In the genomic region with DNA sequence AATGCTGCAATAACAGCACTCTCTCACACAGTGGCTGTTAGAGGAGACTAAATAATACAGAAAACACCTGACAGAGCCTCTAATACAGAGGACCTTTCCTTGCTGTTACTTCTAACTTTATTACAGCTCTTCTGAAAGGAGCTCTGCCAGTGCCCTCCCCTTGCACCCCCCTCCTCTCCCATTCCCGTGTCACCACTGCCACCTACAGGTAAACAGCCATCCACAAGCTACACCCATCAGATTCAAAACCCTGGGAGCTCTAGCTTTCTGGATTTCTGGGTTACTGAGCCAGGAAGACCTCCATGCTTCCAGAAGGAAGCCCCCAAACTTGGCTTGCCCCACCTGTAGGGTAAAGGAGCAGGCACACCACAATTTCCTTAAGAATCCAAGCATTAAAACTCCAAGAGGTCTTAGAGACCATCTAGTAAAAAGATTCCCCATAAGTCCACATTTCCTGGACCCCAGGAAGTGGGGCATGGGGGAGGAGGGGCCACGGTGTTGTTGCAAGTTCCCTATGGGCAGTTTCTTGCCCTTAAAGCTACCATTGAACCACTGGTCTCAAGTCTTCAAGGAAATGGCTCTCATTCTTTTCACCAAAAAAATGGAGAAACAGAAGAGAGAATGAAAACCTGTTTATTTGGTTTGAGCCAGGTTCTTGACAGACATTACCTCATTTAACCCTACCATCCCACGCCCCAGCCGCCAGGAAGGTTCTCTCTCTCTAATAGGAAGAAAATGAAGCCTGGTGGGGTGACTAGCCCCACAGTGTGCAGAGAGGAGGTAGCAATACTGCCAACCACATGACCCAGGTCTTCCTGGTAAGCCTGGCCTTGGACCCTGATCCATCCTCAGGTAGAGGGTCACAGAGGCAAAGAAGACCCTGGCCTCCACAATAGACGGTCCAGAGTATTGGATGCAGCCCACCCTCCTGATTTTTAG, we compare ENCODE assay signal across 8 cellular contexts. TPM values are rescaled to one million over a fixed set of nuclear protein-coding genes. Genes with fewer than 3 reads are reported as not detected.
DNase-seq lines count a peak whose midpoint lies in the region; ATAC-seq and TF ChIP-seq lines count a peak whose summit lies in the region.

No MANE protein-coding gene starts in this region.

- intact Hi-C loops in ovary (cut with DNase I), result loop anchor here in 2 of 4 donors (5.0 to 10.0 kb wide), 3 partner anchors 55 to 235 kb away; a partner anchor contains a TSS
- intact Hi-C loops in transverse colon (cut with DNase I; ENCODE audit: low total_unique reads), result loop anchor here (10.0 kb wide), 1 partner anchor 105 kb away; no protein-coding TSS in a partner anchor

- H3K27ac ChIP-seq in Karpas-422 (ENCODE audit: low read length), result no peak overlapping the region
- peak overlapping the region in 2 of 4 donors; percentile 43 to 46 for H3K27ac ChIP-seq in gastroesophageal sphincter
- no peak overlapping the region for H3K27ac ChIP-seq in ovary
- peak overlapping the region; percentile 32 to 47 (median 42) for H3K27ac ChIP-seq in transverse colon

- no peak for TF ChIP-seq EP300 in gastroesophageal sphincter (IDR thresholded peaks at IDR 0.05)
- TF ChIP-seq EP300 in ovary (IDR thresholded peaks at IDR 0.05), result no peak
- no peak for TF ChIP-seq EP300 in transverse colon (IDR thresholded peaks at IDR 0.05; ENCODE audit: low read depth)

- in situ Hi-C loops in transverse colon (cut with MboI; ENCODE audit: low pct_ligation_motif_present in 1 of 4, low pct_unique_long_range_greater_than_20kb in 1 of 4, low sequenced_read_pairs in 3 of 4), result no loop called here

- no peak overlapping the region for H3K4me3 ChIP-seq in Karpas-422 (ENCODE audit: low read length)
- H3K4me3 ChIP-seq in gastroesophageal sphincter, result no peak overlapping the region
- no peak overlapping the region for H3K4me3 ChIP-seq in ovary
- H3K4me3 ChIP-seq in transverse colon, result no peak overlapping the region

- H3K9ac ChIP-seq in Karpas-422 (ENCODE audit: low read length), result no peak overlapping the region

- TF ChIP-seq POLR2A in gastroesophageal sphincter (IDR thresholded peaks at IDR 0.05), result no peak
- TF ChIP-seq POLR2A in ovary (IDR thresholded peaks at IDR 0.05), result no peak
- no peak for TF ChIP-seq POLR2A in transverse colon (IDR thresholded peaks at IDR 0.05)

- DNase-seq in DMS53 (lab: John Stamatoyannopoulos, UW), result peak; percentile 79
- peak; percentile 86 for DNase-seq in Karpas-422
- peak; percentile 73 for DNase-seq in SHP77 treated with DMSO at 0.1 percent for 48 hours (lab: John Stamatoyannopoulos, UW)
- DNase-seq in activated gamma-delta T cell treated with anti-CD3 and anti-CD28 coated beads, Interleukin-2, amount 50 U/mL, for 16 hours (ENCODE audit: low read depth), result peak; percentile 48
- DNase-seq in ovary, result peak; percentile 68 to 80 (median 72)
- peak; percentile 83 for DNase-seq in transverse colon

- 32 to 41% methylated on average over 2 to 4 of the region's 5 CpGs for WGBS in gastroesophageal sphincter (ENCODE audit: low coverage in 1 of 2), 2 donors
- WGBS in ovary, 3 donors, result 48 to 67% (median 50%) methylated on average over 5 of the region's 5 CpGs
- WGBS in transverse colon (ENCODE audit: low coverage in 1 of 2), 2 donors, result 29 to 30% methylated on average over 4 to 5 of the region's 5 CpGs

- no peaks in the 10 kb centered on the region for H3K36me3 ChIP-seq in Karpas-422 (ENCODE audit: insufficient read depth, low read length)
- H3K36me3 ChIP-seq in gastroesophageal sphincter, result no peaks in the 10 kb centered on the region
- no peaks in the 10 kb centered on the region for H3K36me3 ChIP-seq in ovary
- no peaks in the 10 kb centered on the region for H3K36me3 ChIP-seq in transverse colon

- no peaks in the 10 kb centered on the region for H3K27me3 ChIP-seq in Karpas-422 (ENCODE audit: low read length)
- H3K27me3 ChIP-seq in gastroesophageal sphincter, result no peaks in the 10 kb centered on the region
- H3K27me3 ChIP-seq in ovary, result no peaks in the 10 kb centered on the region
- no peaks in the 10 kb centered on the region for H3K27me3 ChIP-seq in transverse colon

- H4K20me1 ChIP-seq in Karpas-422 (ENCODE audit: insufficient read depth, low read depth, low read length), result peaks cover 5% of the 10 kb centered on the region; the same call in 1 of the 2 replicates

- no peaks in the 10 kb centered on the region for H3K79me2 ChIP-seq in Karpas-422 (ENCODE audit: low read length)

- ATAC-seq in gastroesophageal sphincter, result peak; percentile 82
- ATAC-seq in GM18870 (IDR thresholded peaks at IDR 0.05; ENCODE audit: unreplicated experiment), result no peak

- H2AFZ ChIP-seq in Karpas-422 (ENCODE audit: low read length), result no peak overlapping the region

- H3K4me2 ChIP-seq in Karpas-422 (ENCODE audit: low read depth, low read length, poor library complexity, severe bottlenecking), result no peak overlapping the region

- no peaks in the 10 kb centered on the region for H3K9me2 ChIP-seq in Karpas-422 (replicated peaks; ENCODE audit: insufficient read depth, low read length)

- peak; percentile 61 to 86 (median 68) for TF ChIP-seq CTCF in gastroesophageal sphincter (IDR thresholded peaks at IDR 0.05)
- peak in 2 of 3 donors; percentile 54 to 56 for TF ChIP-seq CTCF in ovary (IDR thresholded peaks at IDR 0.05)
- TF ChIP-seq CTCF in transverse colon (IDR thresholded peaks at IDR 0.05), result peak; percentile 68 to 80 (median 74)

- H3K9me3 ChIP-seq in Karpas-422 (ENCODE audit: low read length) (no peaks in the 10 kb centered on the region), gastroesophageal sphincter (no peaks in the 10 kb centered on the region), ovary (no peaks in the 10 kb centered on the region), transverse colon (no peaks in the 10 kb centered on the region)

- H3K4me1 ChIP-seq in Karpas-422 (ENCODE audit: low read length) (no peaks in the 10 kb centered on the region), gastroesophageal sphincter (peaks cover 0 to 55% (median 24%) of the 10 kb centered on the region in 3 donors), ovary (ENCODE audit: insufficient read depth) (peaks cover 11% of the 10 kb centered on the region), transverse colon (peaks cover 24 to 51% (median 44%) of the 10 kb centered on the region in 4 donors)

RNA-seq across cellular contexts. Expression of a gene that starts 52.8 kb away (rescaled TPM):
- total RNA-seq in Karpas-422 (2014; rRNA removed; shearing (Covaris generic); ENCODE audit: low replicate concordance), result 6.0 and 6.4 TPM in 2 replicates
- 10 to 100 TPM; 49.6 to 88.9 (median 74.8) TPM for total RNA-seq in gastroesophageal sphincter
- 10 to 100 TPM; 25.6 to 62.5 (median 50.4) TPM for total RNA-seq in ovary
- 10 to 100 TPM; 33.4 to 39.7 TPM for polyA plus RNA-seq in ovary
- 100 to 1,000 TPM in 2 of 4 donors, 10 to 100 TPM in 2; 65.9 to 178 (median 97.7) TPM for total RNA-seq in transverse colon

RNA-seq across cellular contexts. Expression of a gene that starts 53.2 kb away (rescaled TPM):
- 4.5 TPM in 1 of 2 replicates, not detected in the other for total RNA-seq in Karpas-422 (2014; rRNA removed; shearing (Covaris generic); ENCODE audit: low replicate concordance)
- total RNA-seq in gastroesophageal sphincter (1 to 10 TPM; 1.1 to 3.5 (median 1.7) TPM), ovary (10 to 100 TPM in 1 of 7 donors, 1 to 10 TPM in 6; 3.6 to 35.3 (median 6.0) TPM), transverse colon (1 to 10 TPM in 1 of 4 donors, under 1 TPM in 2, not detected in 1; 0.64 to 1.8 (median 0.82) TPM)
- polyA plus RNA-seq in ovary, result 1 to 10 TPM; 4.6 to 8.5 TPM

Comparison
In these comparisons a context has a peak if more than half of its experiments do, and no peak if none do; other contexts are left out.
1. H3K27ac ChIP-seq: peak in transverse colon (4 of 4); none in Karpas-422 (single experiment) and ovary (0 of 2).
2. Peak in every context shown above with its lines, with median percentiles within 50 percentile points of each other: DNase-seq and CTCF ChIP-seq.